10 cellular contexts compared by ENCODE assay signal in genomic region chr12:9577729-9578128, GRCh38. TPM values are rescaled to one million over a fixed set of nuclear protein-coding genes. Genes with fewer than 3 reads are reported as not detected.
DNase-seq lines count a peak whose midpoint lies in the region; ATAC-seq, FAIRE-seq and TF ChIP-seq lines count a peak whose summit lies in the region.
"Not testable (repeated sequence)": the region's sequence is repeated elsewhere in the genome, so short reads cannot be mapped to it uniquely, and the experiment has no call there.
"Had no signal": no experiment of that assay in that cellular context is flagged by ENCODE, and none has a peak within 500 bp of the region (broad histone marks: within the 10 kb centered on the region; RNA-seq: fewer than 3 reads in every experiment).

No MANE protein-coding gene starts in this region.

- H3K36me3 ChIP-seq in HepG2 (replicated peaks in 1 of 2; ENCODE audit: control insufficient read depth in 1 of 2, insufficient read depth in 2 of 2, low read length in 2 of 2) = not testable (repeated sequence)

- H3K4me2 ChIP-seq in HepG2 (ENCODE audit: low read depth, low read length) = not testable (repeated sequence)

- peak; percentile 99 for ATAC-seq in HepG2

- not testable (repeated sequence) for H3K27ac ChIP-seq in HepG2 (ENCODE audit: extremely low read length, insufficient read depth, low read length)

- FAIRE-seq in HepG2 (lab: Jason Lieb, UNC) = not testable (repeated sequence)

- not testable (repeated sequence) for H3K9me3 ChIP-seq in HepG2 (ENCODE audit: low read length)

- not testable (repeated sequence) for H3K27me3 ChIP-seq in HepG2 (ENCODE audit: control insufficient read depth in 1 of 2, insufficient read depth in 2 of 2, low read length in 2 of 2)

- H3K9ac ChIP-seq in HepG2 (ENCODE audit: insufficient read depth, low read depth, low read length) = not testable (repeated sequence)

- not testable (repeated sequence) for TF ChIP-seq EP300 in HepG2 (IDR thresholded peaks at IDR 0.05; ENCODE audit: low read depth in 2 of 2, low read length in 2 of 2); HepG2 (CRISPR knock-in tag; IDR thresholded peaks at IDR 0.05; ENCODE audit: borderline replicate concordance)

- H3K4me1 ChIP-seq in HepG2 (ENCODE audit: insufficient read depth, low read length) = not testable (repeated sequence)

- not testable (repeated sequence) for TF ChIP-seq RAD21 in HepG2 (CRISPR knock-in tag; IDR thresholded peaks at IDR 0.05)

- BruUV-seq in HepG2 (replicated peaks; lab: Mats Ljungman, UMichigan) = not testable (repeated sequence)

- 0% methylated on average over 2 of the region's 5 CpGs for WGBS in HepG2 (ENCODE audit: low lambda C conversion rate)

- intact Hi-C loops in HepG2 (cut with micrococcal nuclease; ENCODE audit: unreplicated experiment) = not testable (repeated sequence)

- CTCF ChIA-PET in HepG2 (lab: Yijun Ruan, JAX; ENCODE audit: low intra/inter-chr PET ratio, low total read pairs) = not testable (repeated sequence)

- not testable (repeated sequence) for TF ChIP-seq CTCF in HepG2 (CRISPR knock-in tag; IDR thresholded peaks at IDR 0.05)

- H3K79me2 ChIP-seq in HepG2 (ENCODE audit: insufficient read depth, low read length) = not testable (repeated sequence)

- H4K20me1 ChIP-seq in HepG2 (ENCODE audit: insufficient read depth, low read length) = not testable (repeated sequence)

- H2AFZ ChIP-seq in HepG2 (ENCODE audit: low read length) = not testable (repeated sequence)

- not testable (repeated sequence) for H3K4me3 ChIP-seq in HepG2 (replicated peaks in 1 of 3; ENCODE audit: insufficient read depth in 1 of 3, low read depth in 2 of 3, low read length in 3 of 3)

- DNase-seq in HepG2 (ENCODE audit: low spot score) = not testable (repeated sequence)

- not testable (repeated sequence) for TF ChIP-seq POLR2A in HepG2 (IDR thresholded peaks at IDR 0.05; ENCODE audit: insufficient read depth in 1 of 2, low read depth in 2 of 2, low read length in 2 of 2)

- in situ Hi-C loops in HepG2 (cut with HindIII; ENCODE audit: extremely low pct_ligation_motif_present, low pct_unique_long_range_greater_than_20kb) = not testable (repeated sequence)

- POLR2A ChIA-PET in HepG2 (lab: Yijun Ruan, JAX) = not testable (repeated sequence)

TF ChIP-seq in HepG2, 621 proteins besides CTCF, POLR2A, EP300 and RAD21:
- 0 out of 2 replicates have a peak, but pooled peaks have one; percentile 35 for TF ChIP-seq SRF (IDR thresholded peaks at IDR 0.05; ENCODE audit: low read depth, low read length)

RNA-seq across cellular contexts. Expression of gene KLRB1, which starts 30.0 kb away (rescaled TPM):
- not detected in 2 replicates for total RNA-seq in HepG2 (2016; rRNA removed; fragmentation: Illumina TruSeq; extraction: Trizol)
- not detected in 2 replicates for total RNA-seq in HepG2 (2016; cell fraction: cytosol; rRNA removed; fragmentation: Illumina TruSeq; extraction: Trizol; ENCODE audit: low read depth)
- not detected in 2 replicates for total RNA-seq in HepG2 (2016; cell fraction: insoluble cytoplasmic fraction; rRNA removed; fragmentation: Illumina TruSeq; extraction: Trizol)
- total RNA-seq in HepG2 (2016; cell fraction: membrane; rRNA removed; fragmentation: Illumina TruSeq; extraction: Trizol) = not detected in 2 replicates
- not detected in 2 replicates for total RNA-seq in HepG2 (2016; cell fraction: nucleus; rRNA removed; fragmentation: Illumina TruSeq; extraction: Trizol)
- polyA plus RNA-seq in HepG2 (2011; rRNA removed) = not detected in 2 replicates
- polyA plus RNA-seq in HepG2 (2011; cell fraction: cytosol; rRNA removed) = not detected in 2 replicates
- polyA plus RNA-seq in HepG2 (2011; cell fraction: nucleus; rRNA removed) = not detected in 2 replicates
- not detected in 2 replicates for polyA plus RNA-seq in HepG2 (2012)
- not detected in 2 replicates for polyA plus RNA-seq in HepG2 (2016; cell fraction: cytosol; fragmentation: Illumina TruSeq; extraction: Trizol; ENCODE audit: low read depth)
- not detected in 2 replicates for polyA plus RNA-seq in HepG2 (2016; cell fraction: insoluble cytoplasmic fraction; fragmentation: Illumina TruSeq; extraction: Trizol; ENCODE audit: low read depth)
- not detected in 2 replicates for polyA plus RNA-seq in HepG2 (2016; cell fraction: membrane; fragmentation: Illumina TruSeq; extraction: Trizol; ENCODE audit: low read depth)
- polyA plus RNA-seq in HepG2 (2016; cell fraction: nucleus; fragmentation: Illumina TruSeq; extraction: Trizol; ENCODE audit: insufficient read depth, low read depth) = not detected in 2 replicates
- polyA minus RNA-seq in HepG2 (2011; rRNA and poly(A)+ RNA removed; ENCODE audit: low replicate concordance) = not detected in 2 replicates
- polyA minus RNA-seq in HepG2 (2011; cell fraction: cytosol; rRNA and poly(A)+ RNA removed) = not detected in 2 replicates
- not detected in 2 replicates for polyA minus RNA-seq in HepG2 (2011; cell fraction: nucleus; rRNA and poly(A)+ RNA removed)
- total RNA-seq: A172, A673, B cell, Caco-2, Calu3, Daoy had no signal
- polyA plus RNA-seq: A549, AG04450, BJ had no signal
